Comparison of ENCODE assay signal across 8 cellular contexts in genomic region chr17:45144199-45145034, GRCh38. TPM values are rescaled to one million over a fixed set of nuclear protein-coding genes. Genes with fewer than 3 reads are reported as not detected.
DNase-seq lines count a peak whose midpoint lies in the region; ATAC-seq and TF ChIP-seq lines count a peak whose summit lies in the region.

No MANE protein-coding gene starts in this region.

- H3K4me3 ChIP-seq in dorsolateral prefrontal cortex, result peak overlapping the region; percentile 14 to 71 (median 53)
- H3K4me3 ChIP-seq in upper lobe of left lung, result peak overlapping the region; percentile 4 to 56 (median 46)

- TF ChIP-seq EP300 in upper lobe of left lung (IDR thresholded peaks at IDR 0.05), result no peak

- TF ChIP-seq CTCF in dorsolateral prefrontal cortex (IDR thresholded peaks at IDR 0.05 in 54 of 56, conservative IDR thresholded peaks at IDR 0.05 in 2 of 56; ENCODE audit: low read depth in 1 of 56, partially characterized antibody in 56 of 56), result peak in 1 of 56 donors; percentile 3
- TF ChIP-seq CTCF in upper lobe of left lung (IDR thresholded peaks at IDR 0.05), result no peak

- no peaks in the 10 kb centered on the region for H3K9me3 ChIP-seq in upper lobe of left lung

- peak; percentile 56 for DNase-seq in stimulated activated CD4-positive, alpha-beta T cell treated with anti-CD3 and anti-CD28 coated beads, Interleukin-15, amount 100 ng/mL, for 24 hours
- DNase-seq in stimulated activated CD4-positive, alpha-beta T cell treated with anti-CD3 and anti-CD28 coated beads, Interleukin-4, amount 100 ng/mL, for 4 hours, result no peak
- DNase-seq in dorsolateral prefrontal cortex (peak in 2 of 10 donors; percentile 47 to 59), midbrain (lab: John Stamatoyannopoulos, UW) (peak; percentile 71), upper lobe of left lung (peak in 1 of 2 donors; percentile 92), DMS79 treated with DMSO at 0.1 percent for 48 hours (lab: John Stamatoyannopoulos, UW) (no peak), ureter (ENCODE audit: low spot score) (no peak)

- 20 to 26% methylated on average over 26 to 47 of the region's 71 CpGs for WGBS in upper lobe of left lung, 2 donors

- TF ChIP-seq POLR2A in upper lobe of left lung (IDR thresholded peaks at IDR 0.05), result peak in 1 of 4 donors; percentile 27

- H3K27ac ChIP-seq in dorsolateral prefrontal cortex (peak overlapping the region; percentile 25 to 100 (median 89)), upper lobe of left lung (peak overlapping the region; percentile 82 to 92 (median 90))

- peaks cover 0 to 6% (median 0%) of the 10 kb centered on the region in 4 donors for H3K36me3 ChIP-seq in upper lobe of left lung

- peak in 1 of 2 donors; percentile 34 for ATAC-seq in upper lobe of left lung (ENCODE audit: low FRiP score in 2 of 2)
- ATAC-seq in HG02588 (IDR thresholded peaks at IDR 0.05; ENCODE audit: unreplicated experiment), result no peak

- H3K27me3 ChIP-seq in dorsolateral prefrontal cortex (no peaks in the 10 kb centered on the region), upper lobe of left lung (no peaks in the 10 kb centered on the region)

- peaks cover 26 to 41% (median 27%) of the 10 kb centered on the region in 4 donors for H3K4me1 ChIP-seq in upper lobe of left lung

- intact Hi-C loops in dorsolateral prefrontal cortex (cut with DNase I), result no loop called here

RNA-seq across cellular contexts. Expression of gene HEXIM1, which starts 3.9 kb away (rescaled TPM):
- total RNA-seq in dorsolateral prefrontal cortex (10 to 100 TPM; 21.0 to 74.9 (median 50.4) TPM), upper lobe of left lung (10 to 100 TPM; 19.9 to 43.8 (median 32.3) TPM), ureter (47.0 TPM)

RNA-seq across cellular contexts. Expression of gene ACBD4, which starts 8.9 kb away (rescaled TPM):
- 10 to 100 TPM; 15.7 to 37.1 (median 23.9) TPM for total RNA-seq in dorsolateral prefrontal cortex
- 10 to 100 TPM in 5 of 6 donors, 1 to 10 TPM in 1; 9.7 to 68.1 (median 23.4) TPM for total RNA-seq in upper lobe of left lung
- total RNA-seq in ureter, result 26.4 TPM

RNA-seq across cellular contexts. Expression of gene PLCD3, which starts 12.1 kb away (rescaled TPM):
- 100 to 1,000 TPM in 42 of 120 experiments, 10 to 100 TPM in 78; 51.7 to 195 (median 91.1) TPM for total RNA-seq in dorsolateral prefrontal cortex
- 10 to 100 TPM; 24.2 to 65.6 (median 50.6) TPM for total RNA-seq in upper lobe of left lung
- total RNA-seq in ureter, result 153 TPM

RNA-seq across cellular contexts. Expression of gene HEXIM2, which starts 17.3 kb away (rescaled TPM):
- total RNA-seq in dorsolateral prefrontal cortex, result 10 to 100 TPM in 73 of 120 experiments, 1 to 10 TPM in 47; 5.1 to 16.7 (median 10.8) TPM
- 10 to 100 TPM in 2 of 6 donors, 1 to 10 TPM in 4; 4.1 to 14.7 (median 9.3) TPM for total RNA-seq in upper lobe of left lung
- 8.0 TPM for total RNA-seq in ureter

Comparison
In these comparisons a context has a peak if more than half of its experiments do, and no peak if none do; other contexts are left out.
1. DNase-seq: peak in stimulated activated CD4-positive, alpha-beta T cell treated with anti-CD3 and anti-CD28 coated beads, Interleukin-15, amount 100 ng/mL, for 24 hours (single experiment) and midbrain (single experiment); none in stimulated activated CD4-positive, alpha-beta T cell treated with anti-CD3 and anti-CD28 coated beads, Interleukin-4, amount 100 ng/mL, for 4 hours (0 of 2), DMS79 treated with DMSO at 0.1 percent for 48 hours (single experiment) and ureter (single experiment).